ENCODE assay signal across 8 cellular contexts in the genomic region with DNA sequence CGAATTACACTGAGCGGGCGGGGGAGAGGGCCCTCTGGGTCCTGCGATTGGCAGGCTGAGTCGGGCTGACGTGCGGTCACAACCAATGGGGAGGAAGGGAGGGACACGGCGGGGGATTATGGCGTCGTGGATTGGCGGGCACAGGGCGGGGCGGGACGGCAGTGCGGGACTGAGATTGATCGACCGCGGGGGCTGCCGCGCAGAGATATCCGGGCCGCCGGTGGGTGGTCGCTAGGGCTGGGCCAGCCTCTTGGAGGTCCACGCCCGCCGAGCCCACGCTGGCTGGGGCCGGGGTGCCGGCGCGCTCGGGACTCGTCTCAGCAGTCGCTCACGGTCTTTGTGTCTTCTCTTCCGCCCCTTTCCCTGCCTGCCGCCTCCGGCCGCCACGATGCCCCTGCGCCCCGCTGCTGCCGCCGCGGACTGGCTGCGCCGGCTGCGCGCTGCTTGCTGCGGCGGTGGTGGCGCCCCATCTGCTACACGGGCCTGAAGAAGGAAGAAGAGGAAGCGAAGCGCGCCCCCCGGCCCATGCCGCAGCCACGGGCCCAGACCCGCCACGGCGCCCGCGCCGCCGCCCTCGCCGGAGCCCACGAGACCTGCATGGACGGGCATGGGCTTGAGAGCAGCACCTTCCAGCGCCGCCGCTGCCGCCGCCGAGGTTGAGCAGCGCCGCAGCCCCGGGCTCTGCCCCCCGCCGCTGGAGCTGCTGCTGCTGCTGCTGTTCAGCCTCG. TPM values are rescaled to one million over a fixed set of nuclear protein-coding genes. Genes with fewer than 3 reads are reported as not detected.
DNase-seq lines count a peak whose midpoint lies in the region; ATAC-seq, FAIRE-seq and TF ChIP-seq lines count a peak whose summit lies in the region.

Gene RGMB (plus strand): TSS at position 200 of the 728 bp plus-strand sequence. CDS start 408 bp downstream, at position 608.

- H3K27ac ChIP-seq in K562 (ENCODE audit: extremely low read depth, low read depth, low read length) = no peak within 1 kb of the TSS

- 0 out of 2 replicates have a peak, but pooled peaks cover 2% of the 10 kb centered on the region for H4K20me1 ChIP-seq in K562 (replicated peaks; ENCODE audit: control insufficient read depth, insufficient read depth, low read length)

- FAIRE-seq in K562 (lab: Jason Lieb, UNC) = no peak

- H3K9ac ChIP-seq in K562 (ENCODE audit: insufficient read depth in 1 of 2, low read depth in 2 of 2, low read length in 2 of 2) = no peak within 1 kb of the TSS; a peak in 1 of 4 replicates

- POLR2A ChIA-PET in K562 (lab: Yijun Ruan, JAX) = no interaction called here

- DNase-seq in NCI-H146 treated with DMSO at 0.1 percent for 48 hours (lab: John Stamatoyannopoulos, UW; ENCODE audit: unreplicated experiment) (peak; percentile 78), T-helper 22 cell (ENCODE audit: low read depth) (peak; percentile 94), K562 (ENCODE audit: extremely low read depth in 1 of 4, low spot score in 3 of 4) (peak in 1 of 4 experiments; percentile 26), hypothalamus (lab: John Stamatoyannopoulos, UW) (peak; percentile 71 to 99 (median 97)), retinal pigment epithelial cell (ENCODE audit: low read depth) (peak; percentile 98), RKO (ENCODE audit: low spot score) (no peak)

- no peak for TF ChIP-seq RAD21 in K562 (CRISPR knock-in tag; conservative IDR thresholded peaks at IDR 0.05 in 1 of 2, IDR thresholded peaks at IDR 0.05 in 1 of 2)

- H3K9me1 ChIP-seq in K562 (ENCODE audit: control insufficient read depth, insufficient read depth, low read length) = no peaks in the 10 kb centered on the region

- H3K27me3 ChIP-seq in K562 (ENCODE audit: control insufficient read depth in 2 of 2, insufficient read depth in 2 of 2, low read length in 2 of 2) = peaks cover 13 to 36% of the 10 kb centered on the region in 2 experiments; a peak in 4 of 5 replicates

- no peak for TF ChIP-seq CTCF in K562 (IDR thresholded peaks at IDR 0.05 in 2 of 3, conservative IDR thresholded peaks at IDR 0.05 in 1 of 3; ENCODE audit: insufficient read depth in 2 of 3, low read depth in 1 of 3, low read length in 3 of 3)
- TF ChIP-seq CTCF in retinal pigment epithelial cell (conservative IDR thresholded peaks at IDR 0.05; ENCODE audit: low read depth, low read length) = no peak

- no peak for TF ChIP-seq POLR2A in K562 (conservative IDR thresholded peaks at IDR 0.05)

- peaks cover 0 to 32% of the 10 kb centered on the region in 2 experiments; a peak in 2 of 5 replicates for H3K4me1 ChIP-seq in K562 (replicated peaks in 1 of 2; ENCODE audit: control insufficient read depth in 2 of 2, insufficient read depth in 2 of 2, low read length in 2 of 2)

- no peak within 1 kb of the TSS; the same call in none of the 2 replicates for H3K4me2 ChIP-seq in K562 (ENCODE audit: insufficient read depth, low read length)

- CTCF ChIA-PET in K562 (lab: Yijun Ruan, JAX; ENCODE audit: low intra/inter-chr PET ratio) = no interaction called here

- ATAC-seq in GM18498 (IDR thresholded peaks at IDR 0.05; ENCODE audit: unreplicated experiment) = peak; percentile 87
- peak; percentile 80 for ATAC-seq in HG02852 (IDR thresholded peaks at IDR 0.05; ENCODE audit: unreplicated experiment)
- peak; percentile 43 for ATAC-seq in K562

- WGBS in K562 (ENCODE audit: insufficient coverage, low coverage, missing lambda C conversion rate) = 31% methylated on average over 26 of the region's 84 CpGs

- in situ Hi-C loops in K562 (cut with MboI) = no loop called here

- BruUV-seq in K562 (replicated peaks; lab: Mats Ljungman, UMichigan) = no TSS peak

- H2AFZ ChIP-seq in K562 (ENCODE audit: low read depth, low read length) = no peak within 1 kb of the TSS

- H3K9me3 ChIP-seq in K562 (replicated peaks; ENCODE audit: control insufficient read depth, insufficient read depth, low read depth, low read length) = no peaks in the 10 kb centered on the region

- TF ChIP-seq EP300 in K562 (IDR thresholded peaks at IDR 0.05; ENCODE audit: low read length) = no peak

- H3K36me3 ChIP-seq in K562 (ENCODE audit: control insufficient read depth, insufficient read depth, low read length) = no peaks in the 10 kb centered on the region

- H3K4me3 ChIP-seq in K562 (no peak within 1 kb of the TSS), retinal pigment epithelial cell (ENCODE audit: low read length) (peak within 1 kb of the TSS; percentile 77)

- H3K79me2 ChIP-seq in K562 (ENCODE audit: control insufficient read depth, insufficient read depth, low read length) = no peaks in the 10 kb centered on the region

- intact Hi-C loops in K562 (cut with micrococcal nuclease) = no loop called here

TF ChIP-seq in K562, 482 proteins besides CTCF, POLR2A, EP300 and RAD21:
- TF ChIP-seq ESRRA (IDR thresholded peaks at IDR 0.05; ENCODE audit: borderline replicate concordance, low read depth) (no peak), RBBP5 (IDR thresholded peaks at IDR 0.05; ENCODE audit: borderline replicate concordance, insufficient read depth, low read length, poor library complexity, severe bottlenecking) (no peak), ZNF699 (CRISPR knock-in tag; IDR thresholded peaks at IDR 0.05; ENCODE audit: insufficient replicate concordance) (no peak), PKNOX1 (IDR thresholded peaks at IDR 0.05) (peak; percentile 79)

RNA-seq across cellular contexts. Expression of gene RGMB, which starts in this region (rescaled TPM):
- total RNA-seq in K562 (2011; cell fraction: chromatin; rRNA removed; ENCODE audit: low replicate concordance) = not detected in 2 replicates
- not detected in 2 replicates for total RNA-seq in K562 (2011; cell fraction: nucleolus; rRNA removed)
- not detected in 2 replicates for total RNA-seq in K562 (2011; cell fraction: nucleoplasm; rRNA removed)
- total RNA-seq in K562 (2014; rRNA removed) (0.08 TPM in 1 of 2 replicates, not detected in the other), K562 (2014; rRNA removed; fragmentation: Illumina TruSeq; extraction: Trizol) (not detected in 2 replicates), K562 (2015; rRNA removed; fragmentation: Illumina TruSeq; extraction: Trizol) (not detected in 2 replicates), K562 (2021) (0.31 and 0.38 TPM in 2 replicates)
- polyA plus RNA-seq in K562 (2011; rRNA removed) (not detected in 2 replicates), K562 (2014; fragmentation: Illumina TruSeq; extraction: Trizol) (not detected in 2 replicates), K562 (2014; fragmentation: Nextera tagmentation; extraction: Ambion mirVana) (not detected), K562 (2014; rRNA removed) (0.03 TPM in 1 of 2 replicates, not detected in the other)
- not detected in 2 replicates for polyA plus RNA-seq in K562 (2011; cell fraction: cytosol; rRNA removed)
- 0.10 TPM in 1 of 2 replicates, not detected in the other for polyA plus RNA-seq in K562 (2011; cell fraction: nucleus; rRNA removed)
- 0.11 TPM in 1 of 2 replicates, not detected in the other for polyA plus RNA-seq in K562 (2012)
- not detected in 2 replicates for polyA minus RNA-seq in K562 (2011; rRNA and poly(A)+ RNA removed)
- polyA minus RNA-seq in K562 (2011; cell fraction: cytosol; rRNA and poly(A)+ RNA removed) = not detected in 2 replicates
- polyA minus RNA-seq in K562 (2011; cell fraction: nucleus; rRNA and poly(A)+ RNA removed) = 0.13 TPM in 1 of 2 replicates, not detected in the other

Comparison
In these comparisons a context has a peak if more than half of its experiments do, and no peak if none do; other contexts are left out.
1. Peak in ATAC-seq in K562; RNA of the gene not detected or under 1 TPM.